Comparison of ENCODE assay signal across 1 cellular context in the genomic region with DNA sequence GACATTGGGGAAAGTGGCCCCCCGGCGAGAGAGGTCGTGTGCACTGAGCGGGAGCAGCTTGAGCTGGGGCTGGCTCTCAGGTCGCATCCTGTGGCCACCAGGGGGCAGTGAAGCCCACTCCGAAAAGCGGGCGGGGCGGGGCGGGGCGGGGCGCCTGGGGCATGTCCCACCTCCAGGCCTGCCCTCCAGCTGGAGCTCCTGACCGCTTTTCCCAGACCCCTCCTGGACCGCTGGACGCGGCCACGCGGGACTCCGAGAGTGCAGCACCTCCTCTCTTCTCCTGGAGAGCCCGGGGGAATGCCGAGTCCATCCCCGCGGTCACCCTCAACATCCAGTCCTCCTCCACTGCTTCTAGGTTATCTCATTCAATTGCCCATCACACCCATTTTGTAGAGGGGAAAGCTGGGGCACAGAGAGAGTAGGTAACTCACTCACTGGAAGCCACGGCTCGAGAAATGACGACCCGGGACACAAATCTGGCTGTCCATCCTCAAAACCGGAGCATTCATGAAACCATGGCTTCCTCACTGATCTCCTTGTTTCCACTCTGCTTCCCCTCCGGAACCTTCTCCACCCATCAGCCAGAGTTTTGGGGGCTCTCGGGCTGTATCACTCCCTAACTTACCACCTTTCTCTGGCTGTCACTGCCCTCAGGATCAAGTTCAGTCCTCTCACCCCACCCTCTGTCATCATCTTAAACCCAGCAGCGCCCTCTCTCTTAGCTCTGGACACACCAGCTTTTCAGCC.
TF ChIP-seq lines count a peak whose summit lies in the region.

No MANE protein-coding gene starts in this region.

TF ChIP-seq in K562, 482 proteins besides CTCF, POLR2A, EP300 and RAD21 (continued from another document and continues in another):
- TF ChIP-seq, protein P1, sequence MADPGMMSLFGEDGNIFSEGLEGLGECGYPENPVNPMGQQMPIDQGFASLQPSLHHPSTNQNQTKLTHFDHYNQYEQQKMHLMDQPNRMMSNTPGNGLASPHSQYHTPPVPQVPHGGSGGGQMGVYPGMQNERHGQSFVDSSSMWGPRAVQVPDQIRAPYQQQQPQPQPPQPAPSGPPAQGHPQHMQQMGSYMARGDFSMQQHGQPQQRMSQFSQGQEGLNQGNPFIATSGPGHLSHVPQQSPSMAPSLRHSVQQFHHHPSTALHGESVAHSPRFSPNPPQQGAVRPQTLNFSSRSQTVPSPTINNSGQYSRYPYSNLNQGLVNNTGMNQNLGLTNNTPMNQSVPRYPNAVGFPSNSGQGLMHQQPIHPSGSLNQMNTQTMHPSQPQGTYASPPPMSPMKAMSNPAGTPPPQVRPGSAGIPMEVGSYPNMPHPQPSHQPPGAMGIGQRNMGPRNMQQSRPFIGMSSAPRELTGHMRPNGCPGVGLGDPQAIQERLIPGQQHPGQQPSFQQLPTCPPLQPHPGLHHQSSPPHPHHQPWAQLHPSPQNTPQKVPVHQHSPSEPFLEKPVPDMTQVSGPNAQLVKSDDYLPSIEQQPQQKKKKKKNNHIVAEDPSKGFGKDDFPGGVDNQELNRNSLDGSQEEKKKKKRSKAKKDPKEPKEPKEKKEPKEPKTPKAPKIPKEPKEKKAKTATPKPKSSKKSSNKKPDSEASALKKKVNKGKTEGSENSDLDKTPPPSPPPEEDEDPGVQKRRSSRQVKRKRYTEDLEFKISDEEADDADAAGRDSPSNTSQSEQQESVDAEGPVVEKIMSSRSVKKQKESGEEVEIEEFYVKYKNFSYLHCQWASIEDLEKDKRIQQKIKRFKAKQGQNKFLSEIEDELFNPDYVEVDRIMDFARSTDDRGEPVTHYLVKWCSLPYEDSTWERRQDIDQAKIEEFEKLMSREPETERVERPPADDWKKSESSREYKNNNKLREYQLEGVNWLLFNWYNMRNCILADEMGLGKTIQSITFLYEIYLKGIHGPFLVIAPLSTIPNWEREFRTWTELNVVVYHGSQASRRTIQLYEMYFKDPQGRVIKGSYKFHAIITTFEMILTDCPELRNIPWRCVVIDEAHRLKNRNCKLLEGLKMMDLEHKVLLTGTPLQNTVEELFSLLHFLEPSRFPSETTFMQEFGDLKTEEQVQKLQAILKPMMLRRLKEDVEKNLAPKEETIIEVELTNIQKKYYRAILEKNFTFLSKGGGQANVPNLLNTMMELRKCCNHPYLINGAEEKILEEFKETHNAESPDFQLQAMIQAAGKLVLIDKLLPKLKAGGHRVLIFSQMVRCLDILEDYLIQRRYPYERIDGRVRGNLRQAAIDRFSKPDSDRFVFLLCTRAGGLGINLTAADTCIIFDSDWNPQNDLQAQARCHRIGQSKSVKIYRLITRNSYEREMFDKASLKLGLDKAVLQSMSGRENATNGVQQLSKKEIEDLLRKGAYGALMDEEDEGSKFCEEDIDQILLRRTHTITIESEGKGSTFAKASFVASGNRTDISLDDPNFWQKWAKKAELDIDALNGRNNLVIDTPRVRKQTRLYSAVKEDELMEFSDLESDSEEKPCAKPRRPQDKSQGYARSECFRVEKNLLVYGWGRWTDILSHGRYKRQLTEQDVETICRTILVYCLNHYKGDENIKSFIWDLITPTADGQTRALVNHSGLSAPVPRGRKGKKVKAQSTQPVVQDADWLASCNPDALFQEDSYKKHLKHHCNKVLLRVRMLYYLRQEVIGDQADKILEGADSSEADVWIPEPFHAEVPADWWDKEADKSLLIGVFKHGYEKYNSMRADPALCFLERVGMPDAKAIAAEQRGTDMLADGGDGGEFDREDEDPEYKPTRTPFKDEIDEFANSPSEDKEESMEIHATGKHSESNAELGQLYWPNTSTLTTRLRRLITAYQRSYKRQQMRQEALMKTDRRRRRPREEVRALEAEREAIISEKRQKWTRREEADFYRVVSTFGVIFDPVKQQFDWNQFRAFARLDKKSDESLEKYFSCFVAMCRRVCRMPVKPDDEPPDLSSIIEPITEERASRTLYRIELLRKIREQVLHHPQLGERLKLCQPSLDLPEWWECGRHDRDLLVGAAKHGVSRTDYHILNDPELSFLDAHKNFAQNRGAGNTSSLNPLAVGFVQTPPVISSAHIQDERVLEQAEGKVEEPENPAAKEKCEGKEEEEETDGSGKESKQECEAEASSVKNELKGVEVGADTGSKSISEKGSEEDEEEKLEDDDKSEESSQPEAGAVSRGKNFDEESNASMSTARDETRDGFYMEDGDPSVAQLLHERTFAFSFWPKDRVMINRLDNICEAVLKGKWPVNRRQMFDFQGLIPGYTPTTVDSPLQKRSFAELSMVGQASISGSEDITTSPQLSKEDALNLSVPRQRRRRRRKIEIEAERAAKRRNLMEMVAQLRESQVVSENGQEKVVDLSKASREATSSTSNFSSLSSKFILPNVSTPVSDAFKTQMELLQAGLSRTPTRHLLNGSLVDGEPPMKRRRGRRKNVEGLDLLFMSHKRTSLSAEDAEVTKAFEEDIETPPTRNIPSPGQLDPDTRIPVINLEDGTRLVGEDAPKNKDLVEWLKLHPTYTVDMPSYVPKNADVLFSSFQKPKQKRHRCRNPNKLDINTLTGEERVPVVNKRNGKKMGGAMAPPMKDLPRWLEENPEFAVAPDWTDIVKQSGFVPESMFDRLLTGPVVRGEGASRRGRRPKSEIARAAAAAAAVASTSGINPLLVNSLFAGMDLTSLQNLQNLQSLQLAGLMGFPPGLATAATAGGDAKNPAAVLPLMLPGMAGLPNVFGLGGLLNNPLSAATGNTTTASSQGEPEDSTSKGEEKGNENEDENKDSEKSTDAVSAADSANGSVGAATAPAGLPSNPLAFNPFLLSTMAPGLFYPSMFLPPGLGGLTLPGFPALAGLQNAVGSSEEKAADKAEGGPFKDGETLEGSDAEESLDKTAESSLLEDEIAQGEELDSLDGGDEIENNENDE (IDR thresholded peaks at IDR 0.05; ENCODE audit: low read depth, low read length) = no peak
- TF ChIP-seq, protein P2, sequence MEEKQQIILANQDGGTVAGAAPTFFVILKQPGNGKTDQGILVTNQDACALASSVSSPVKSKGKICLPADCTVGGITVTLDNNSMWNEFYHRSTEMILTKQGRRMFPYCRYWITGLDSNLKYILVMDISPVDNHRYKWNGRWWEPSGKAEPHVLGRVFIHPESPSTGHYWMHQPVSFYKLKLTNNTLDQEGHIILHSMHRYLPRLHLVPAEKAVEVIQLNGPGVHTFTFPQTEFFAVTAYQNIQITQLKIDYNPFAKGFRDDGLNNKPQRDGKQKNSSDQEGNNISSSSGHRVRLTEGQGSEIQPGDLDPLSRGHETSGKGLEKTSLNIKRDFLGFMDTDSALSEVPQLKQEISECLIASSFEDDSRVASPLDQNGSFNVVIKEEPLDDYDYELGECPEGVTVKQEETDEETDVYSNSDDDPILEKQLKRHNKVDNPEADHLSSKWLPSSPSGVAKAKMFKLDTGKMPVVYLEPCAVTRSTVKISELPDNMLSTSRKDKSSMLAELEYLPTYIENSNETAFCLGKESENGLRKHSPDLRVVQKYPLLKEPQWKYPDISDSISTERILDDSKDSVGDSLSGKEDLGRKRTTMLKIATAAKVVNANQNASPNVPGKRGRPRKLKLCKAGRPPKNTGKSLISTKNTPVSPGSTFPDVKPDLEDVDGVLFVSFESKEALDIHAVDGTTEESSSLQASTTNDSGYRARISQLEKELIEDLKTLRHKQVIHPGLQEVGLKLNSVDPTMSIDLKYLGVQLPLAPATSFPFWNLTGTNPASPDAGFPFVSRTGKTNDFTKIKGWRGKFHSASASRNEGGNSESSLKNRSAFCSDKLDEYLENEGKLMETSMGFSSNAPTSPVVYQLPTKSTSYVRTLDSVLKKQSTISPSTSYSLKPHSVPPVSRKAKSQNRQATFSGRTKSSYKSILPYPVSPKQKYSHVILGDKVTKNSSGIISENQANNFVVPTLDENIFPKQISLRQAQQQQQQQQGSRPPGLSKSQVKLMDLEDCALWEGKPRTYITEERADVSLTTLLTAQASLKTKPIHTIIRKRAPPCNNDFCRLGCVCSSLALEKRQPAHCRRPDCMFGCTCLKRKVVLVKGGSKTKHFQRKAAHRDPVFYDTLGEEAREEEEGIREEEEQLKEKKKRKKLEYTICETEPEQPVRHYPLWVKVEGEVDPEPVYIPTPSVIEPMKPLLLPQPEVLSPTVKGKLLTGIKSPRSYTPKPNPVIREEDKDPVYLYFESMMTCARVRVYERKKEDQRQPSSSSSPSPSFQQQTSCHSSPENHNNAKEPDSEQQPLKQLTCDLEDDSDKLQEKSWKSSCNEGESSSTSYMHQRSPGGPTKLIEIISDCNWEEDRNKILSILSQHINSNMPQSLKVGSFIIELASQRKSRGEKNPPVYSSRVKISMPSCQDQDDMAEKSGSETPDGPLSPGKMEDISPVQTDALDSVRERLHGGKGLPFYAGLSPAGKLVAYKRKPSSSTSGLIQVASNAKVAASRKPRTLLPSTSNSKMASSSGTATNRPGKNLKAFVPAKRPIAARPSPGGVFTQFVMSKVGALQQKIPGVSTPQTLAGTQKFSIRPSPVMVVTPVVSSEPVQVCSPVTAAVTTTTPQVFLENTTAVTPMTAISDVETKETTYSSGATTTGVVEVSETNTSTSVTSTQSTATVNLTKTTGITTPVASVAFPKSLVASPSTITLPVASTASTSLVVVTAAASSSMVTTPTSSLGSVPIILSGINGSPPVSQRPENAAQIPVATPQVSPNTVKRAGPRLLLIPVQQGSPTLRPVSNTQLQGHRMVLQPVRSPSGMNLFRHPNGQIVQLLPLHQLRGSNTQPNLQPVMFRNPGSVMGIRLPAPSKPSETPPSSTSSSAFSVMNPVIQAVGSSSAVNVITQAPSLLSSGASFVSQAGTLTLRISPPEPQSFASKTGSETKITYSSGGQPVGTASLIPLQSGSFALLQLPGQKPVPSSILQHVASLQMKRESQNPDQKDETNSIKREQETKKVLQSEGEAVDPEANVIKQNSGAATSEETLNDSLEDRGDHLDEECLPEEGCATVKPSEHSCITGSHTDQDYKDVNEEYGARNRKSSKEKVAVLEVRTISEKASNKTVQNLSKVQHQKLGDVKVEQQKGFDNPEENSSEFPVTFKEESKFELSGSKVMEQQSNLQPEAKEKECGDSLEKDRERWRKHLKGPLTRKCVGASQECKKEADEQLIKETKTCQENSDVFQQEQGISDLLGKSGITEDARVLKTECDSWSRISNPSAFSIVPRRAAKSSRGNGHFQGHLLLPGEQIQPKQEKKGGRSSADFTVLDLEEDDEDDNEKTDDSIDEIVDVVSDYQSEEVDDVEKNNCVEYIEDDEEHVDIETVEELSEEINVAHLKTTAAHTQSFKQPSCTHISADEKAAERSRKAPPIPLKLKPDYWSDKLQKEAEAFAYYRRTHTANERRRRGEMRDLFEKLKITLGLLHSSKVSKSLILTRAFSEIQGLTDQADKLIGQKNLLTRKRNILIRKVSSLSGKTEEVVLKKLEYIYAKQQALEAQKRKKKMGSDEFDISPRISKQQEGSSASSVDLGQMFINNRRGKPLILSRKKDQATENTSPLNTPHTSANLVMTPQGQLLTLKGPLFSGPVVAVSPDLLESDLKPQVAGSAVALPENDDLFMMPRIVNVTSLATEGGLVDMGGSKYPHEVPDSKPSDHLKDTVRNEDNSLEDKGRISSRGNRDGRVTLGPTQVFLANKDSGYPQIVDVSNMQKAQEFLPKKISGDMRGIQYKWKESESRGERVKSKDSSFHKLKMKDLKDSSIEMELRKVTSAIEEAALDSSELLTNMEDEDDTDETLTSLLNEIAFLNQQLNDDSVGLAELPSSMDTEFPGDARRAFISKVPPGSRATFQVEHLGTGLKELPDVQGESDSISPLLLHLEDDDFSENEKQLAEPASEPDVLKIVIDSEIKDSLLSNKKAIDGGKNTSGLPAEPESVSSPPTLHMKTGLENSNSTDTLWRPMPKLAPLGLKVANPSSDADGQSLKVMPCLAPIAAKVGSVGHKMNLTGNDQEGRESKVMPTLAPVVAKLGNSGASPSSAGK (IDR thresholded peaks at IDR 0.05) = peak; percentile 68
- TF ChIP-seq SOX6 (IDR thresholded peaks at IDR 0.05) (peak; percentile 62; the same call in 1 of the 2 replicates), NUFIP1 (IDR thresholded peaks at IDR 0.05; ENCODE audit: partially characterized antibody) (no peak), MAZ (CRISPR knock-in tag; conservative IDR thresholded peaks at IDR 0.05 in 1 of 2, IDR thresholded peaks at IDR 0.05 in 1 of 2) (peak; percentile 78 to 83), SRSF1 (IDR thresholded peaks at IDR 0.05; ENCODE audit: low read depth, low read length) (no peak), MYNN (IDR thresholded peaks at IDR 0.05) (peak; percentile 35; the same call in 1 of the 2 replicates), MYNN (CRISPR knock-in tag; IDR thresholded peaks at IDR 0.05) (no peak), SMAD3 (CRISPR knock-in tag; conservative IDR thresholded peaks at IDR 0.05) (0 out of 2 replicates have a peak, but pooled peaks have one; percentile 70), DACH1 (IDR thresholded peaks at IDR 0.05; ENCODE audit: partially characterized antibody) (peak; percentile 53), NFRKB (IDR thresholded peaks at IDR 0.05; ENCODE audit: low read depth) (no peak)
- TF ChIP-seq, protein P3, sequence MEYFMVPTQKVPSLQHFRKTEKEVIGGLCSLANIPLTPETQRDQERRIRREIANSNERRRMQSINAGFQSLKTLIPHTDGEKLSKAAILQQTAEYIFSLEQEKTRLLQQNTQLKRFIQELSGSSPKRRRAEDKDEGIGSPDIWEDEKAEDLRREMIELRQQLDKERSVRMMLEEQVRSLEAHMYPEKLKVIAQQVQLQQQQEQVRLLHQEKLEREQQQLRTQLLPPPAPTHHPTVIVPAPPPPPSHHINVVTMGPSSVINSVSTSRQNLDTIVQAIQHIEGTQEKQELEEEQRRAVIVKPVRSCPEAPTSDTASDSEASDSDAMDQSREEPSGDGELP (CRISPR knock-in tag; IDR thresholded peaks at IDR 0.05; ENCODE audit: borderline replicate concordance) = peak; percentile 98
- TF ChIP-seq, protein P4, sequence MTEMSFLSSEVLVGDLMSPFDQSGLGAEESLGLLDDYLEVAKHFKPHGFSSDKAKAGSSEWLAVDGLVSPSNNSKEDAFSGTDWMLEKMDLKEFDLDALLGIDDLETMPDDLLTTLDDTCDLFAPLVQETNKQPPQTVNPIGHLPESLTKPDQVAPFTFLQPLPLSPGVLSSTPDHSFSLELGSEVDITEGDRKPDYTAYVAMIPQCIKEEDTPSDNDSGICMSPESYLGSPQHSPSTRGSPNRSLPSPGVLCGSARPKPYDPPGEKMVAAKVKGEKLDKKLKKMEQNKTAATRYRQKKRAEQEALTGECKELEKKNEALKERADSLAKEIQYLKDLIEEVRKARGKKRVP (CRISPR knock-in tag; IDR thresholded peaks at IDR 0.05) = peak; percentile 65
- TF ChIP-seq, protein P5, sequence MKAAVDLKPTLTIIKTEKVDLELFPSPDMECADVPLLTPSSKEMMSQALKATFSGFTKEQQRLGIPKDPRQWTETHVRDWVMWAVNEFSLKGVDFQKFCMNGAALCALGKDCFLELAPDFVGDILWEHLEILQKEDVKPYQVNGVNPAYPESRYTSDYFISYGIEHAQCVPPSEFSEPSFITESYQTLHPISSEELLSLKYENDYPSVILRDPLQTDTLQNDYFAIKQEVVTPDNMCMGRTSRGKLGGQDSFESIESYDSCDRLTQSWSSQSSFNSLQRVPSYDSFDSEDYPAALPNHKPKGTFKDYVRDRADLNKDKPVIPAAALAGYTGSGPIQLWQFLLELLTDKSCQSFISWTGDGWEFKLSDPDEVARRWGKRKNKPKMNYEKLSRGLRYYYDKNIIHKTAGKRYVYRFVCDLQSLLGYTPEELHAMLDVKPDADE (conservative IDR thresholded peaks at IDR 0.05; ENCODE audit: control insufficient read depth, low read depth, low read length) = no peak
